In genomic region chr22:38740754-38741153, GRCh38 we compare ENCODE assay signal across 1 cellular context.
TF ChIP-seq lines count a peak whose summit lies in the region.

No MANE protein-coding gene starts in this region.

TF ChIP-seq in H1, 55 proteins besides CTCF, POLR2A, EP300 and RAD21:
- TF ChIP-seq TEAD4 (IDR thresholded peaks at IDR 0.05; ENCODE audit: low read depth, low read length), result no peak
- TF ChIP-seq CREB1 (IDR thresholded peaks at IDR 0.05), result no peak
- no peak for TF ChIP-seq PHF8 (conservative IDR thresholded peaks at IDR 0.05; ENCODE audit: low read depth, low read length)
- no peak for TF ChIP-seq HDAC6 (IDR thresholded peaks at IDR 0.05; ENCODE audit: low read depth, low read length)
- no peak for TF ChIP-seq E2F6 (IDR thresholded peaks at IDR 0.05)
- no peak for TF ChIP-seq CBX8 (IDR thresholded peaks at IDR 0.05; ENCODE audit: borderline replicate concordance, low read depth, low read length)
- TF ChIP-seq RFX5 (IDR thresholded peaks at IDR 0.05; ENCODE audit: borderline replicate concordance, low read depth, low read length), result no peak
- TF ChIP-seq RBBP5 (IDR thresholded peaks at IDR 0.05; ENCODE audit: borderline replicate concordance, low read depth, low read length), result no peak
- TF ChIP-seq RNF2 (IDR thresholded peaks at IDR 0.05; ENCODE audit: borderline replicate concordance, low read depth, low read length, missing control alignments, poor library complexity, severe bottlenecking), result no peak
- no peak for TF ChIP-seq ZNF274 (IDR thresholded peaks at IDR 0.05; ENCODE audit: borderline replicate concordance, extremely low read depth, low read length)
- TF ChIP-seq SRF (IDR thresholded peaks at IDR 0.05; ENCODE audit: low read depth, low read length), result no peak
- TF ChIP-seq TCF12 (IDR thresholded peaks at IDR 0.05; ENCODE audit: low read depth, low read length), result no peak
- TF ChIP-seq SIN3A (conservative IDR thresholded peaks at IDR 0.05 in 1 of 2, IDR thresholded peaks at IDR 0.05 in 1 of 2; ENCODE audit: low read depth in 1 of 2, low read length in 2 of 2), result no peak
